In genomic region chr2:38159621-38160020, GRCh38 we compare ENCODE assay signal across 16 cellular contexts.
DNase-seq lines count a peak whose midpoint lies in the region; ATAC-seq and TF ChIP-seq lines count a peak whose summit lies in the region.
"Had no signal": no experiment of that assay in that cellular context is flagged by ENCODE, and none has a peak within 500 bp of the region (broad histone marks: within the 10 kb centered on the region; RNA-seq: fewer than 3 reads in every experiment).

No MANE protein-coding gene starts in this region.

- H3K27me3 ChIP-seq in right atrium auricular region (no peaks in the 10 kb centered on the region), prostate gland (replicated peaks; ENCODE audit: insufficient read depth) (no peaks in the 10 kb centered on the region), aorta (ENCODE audit: control insufficient read depth in 1 of 2, insufficient read depth in 2 of 2, low read length in 1 of 2) (no peaks in the 10 kb centered on the region)

- H3K27ac ChIP-seq in right atrium auricular region (peak overlapping the region; percentile 63 to 68), prostate gland (peak overlapping the region; percentile 74 to 84), aorta (ENCODE audit: low read depth in 1 of 2, low read length in 2 of 2) (peak overlapping the region; percentile 37 to 72)

- WGBS in prostate gland: 17% methylated on average over 5 of the region's 5 CpGs
- WGBS in aorta, 2 donors: 4 to 6% methylated on average over 5 of the region's 5 CpGs

- intact Hi-C loops in Right ventricle myocardium inferior (cut with DNase I): no loop called here
- intact Hi-C loops in cardiac septum (cut with DNase I): loop anchor here (5.0 kb wide), 1 partner anchor 42 kb away; no protein-coding TSS in a partner anchor
- intact Hi-C loops in prostate gland (cut with DNase I): no loop called here
- intact Hi-C loops in aorta (cut with DNase I): no loop called here

- H3K4me3 ChIP-seq in right atrium auricular region (no peak overlapping the region), prostate gland (no peak overlapping the region), aorta (ENCODE audit: low read length in 2 of 2) (no peak overlapping the region)

- H3K9me3 ChIP-seq in right atrium auricular region (no peaks in the 10 kb centered on the region), prostate gland (no peaks in the 10 kb centered on the region), aorta (ENCODE audit: control insufficient read depth, low read length) (no peaks in the 10 kb centered on the region)

- DNase-seq in Right ventricle myocardium inferior (ENCODE audit: missing footprints) (no peak), cardiac septum (ENCODE audit: low spot score) (no peak), right atrium auricular region (ENCODE audit: low spot score) (no peak), prostate gland (ENCODE audit: low spot score) (peak; percentile 74), aorta (no peak), DMS153 treated with DMSO at 0.1 percent for 48 hours (lab: John Stamatoyannopoulos, UW; ENCODE audit: unreplicated experiment) (no peak)
- DNase-seq: activated CD4-positive, alpha-beta T cell treated with anti-CD3 and anti-CD28 coated beads for 48 hours; activated CD8-positive, alpha-beta memory T cell treated with anti-CD3 and anti-CD28 coated beads, Interleukin-2, amount 50 U/mL, for 4 hours; activated naive CD4-positive, alpha-beta T cell; endodermal cell; GDM1; NCI-H1436 treated with DMSO at 0.1 percent for 48 hours; NCI-H226; stimulated activated CD4-positive, alpha-beta T cell treated with anti-CD3 and anti-CD28 coated beads, Interleukin-1b, Interleukin-23, amount 100 ng/mL, for 48 hours had no signal

- H3K4me1 ChIP-seq in right atrium auricular region (peaks cover 0 to 6% of the 10 kb centered on the region in 2 donors), prostate gland (replicated peaks) (peaks cover 27% of the 10 kb centered on the region), aorta (ENCODE audit: control insufficient read depth in 1 of 2, insufficient read depth in 2 of 2, low read length in 2 of 2) (peaks cover 0 to 10% of the 10 kb centered on the region in 2 donors)

- no peak for TF ChIP-seq CTCF in right atrium auricular region (IDR thresholded peaks at IDR 0.05)
- TF ChIP-seq CTCF in prostate gland (IDR thresholded peaks at IDR 0.05): no peak

- no peaks in the 10 kb centered on the region for H3K36me3 ChIP-seq in right atrium auricular region
- no peaks in the 10 kb centered on the region for H3K36me3 ChIP-seq in prostate gland
- no peaks in the 10 kb centered on the region for H3K36me3 ChIP-seq in aorta (ENCODE audit: control insufficient read depth in 1 of 2, insufficient read depth in 2 of 2, low read length in 1 of 2)

- ATAC-seq in Right ventricle myocardium inferior (peak; percentile 80), aorta (ENCODE audit: low FRiP score) (peak; percentile 83), GM19395 (IDR thresholded peaks at IDR 0.05; ENCODE audit: unreplicated experiment) (no peak), HG03469 (IDR thresholded peaks at IDR 0.05; ENCODE audit: unreplicated experiment) (no peak)

- TF ChIP-seq POLR2A in prostate gland (IDR thresholded peaks at IDR 0.05): no peak

Comparison
In these comparisons a context has a peak if more than half of its experiments do, and no peak if none do; other contexts are left out.
1. ATAC-seq: peak in Right ventricle myocardium inferior (single experiment) and aorta (single experiment); none in GM19395 (single experiment) and HG03469 (single experiment).
2. Peak in every context shown above with its lines, with median percentiles within 50 percentile points of each other: H3K27ac ChIP-seq.